8 cellular contexts compared by ENCODE assay signal in the genomic region with DNA sequence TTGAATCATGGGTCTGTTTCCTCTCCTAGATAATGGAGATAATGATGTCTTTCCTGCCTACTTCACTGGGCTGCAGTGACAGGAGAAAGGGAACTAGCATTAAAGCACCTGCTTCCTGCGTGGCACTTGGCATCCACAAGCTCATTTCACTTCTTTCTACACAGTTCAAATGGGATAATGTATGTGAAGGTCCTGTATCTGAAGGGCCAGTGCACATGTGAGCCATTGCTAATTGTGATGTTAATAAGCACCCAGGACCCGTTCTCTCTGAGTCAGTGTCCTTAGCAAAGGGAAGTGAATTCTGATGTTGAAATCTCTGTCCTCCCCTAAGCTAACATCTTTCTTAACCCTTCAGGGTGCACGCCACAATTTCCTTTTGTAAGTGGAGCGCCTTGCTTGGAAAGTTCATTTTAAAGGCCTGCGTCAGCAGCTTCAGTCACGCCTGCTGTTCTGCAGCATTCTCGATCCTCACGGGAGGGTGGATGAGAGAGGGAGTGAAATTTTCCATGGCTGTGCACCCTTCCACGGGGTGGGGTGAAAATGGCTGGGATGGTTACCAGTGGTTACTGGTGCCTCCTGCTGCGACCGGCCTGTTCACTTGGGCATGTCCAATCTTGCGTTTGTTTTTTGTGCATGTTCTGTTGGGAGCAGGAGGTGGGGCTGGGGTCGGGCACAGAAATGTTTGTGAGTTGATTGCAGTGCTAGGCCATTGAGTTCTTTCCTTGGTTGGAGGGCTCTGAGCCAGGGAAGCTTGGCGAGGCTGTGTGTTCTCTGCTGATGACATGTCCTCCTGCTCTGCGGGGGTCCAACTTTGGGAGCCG. TPM values are rescaled to one million over a fixed set of nuclear protein-coding genes. Genes with fewer than 3 reads are reported as not detected.
A peak's percentile ranks its signal among the peaks of the same experiment; 100 is the strongest.
DNase-seq lines count a peak whose midpoint lies in the region; ATAC-seq and TF ChIP-seq lines count a peak whose summit lies in the region.

No MANE protein-coding gene starts in this region.

- WGBS in SK-N-SH (ENCODE audit: low lambda C conversion rate), result 86% methylated on average over 14 of the region's 16 CpGs

- peaks cover 75% of the 10 kb centered on the region for H4K20me1 ChIP-seq in SK-N-SH (ENCODE audit: insufficient read depth)

- intact Hi-C loops in head of caudate nucleus (cut with DNase I), result no loop called here

- H3K27ac ChIP-seq in SK-N-SH (ENCODE audit: low read depth in 2 of 2, low read length in 1 of 2), result no peak overlapping the region; a peak in 2 of 4 replicates

- TF ChIP-seq RAD21 in SK-N-SH (IDR thresholded peaks at IDR 0.05; ENCODE audit: low read length), result no peak

- CTCF ChIA-PET in SK-N-SH (lab: Yijun Ruan, JAX), result interaction anchor here (1.0 to 1.5 kb wide), 4 partner anchors 10 to 96 kb away, joined by 3 to 4 read pairs (median 3); no protein-coding TSS in a partner anchor

- no peak overlapping the region for H2AFZ ChIP-seq in SK-N-SH (ENCODE audit: low read depth)

- H3K4me2 ChIP-seq in SK-N-SH, result no peak overlapping the region

- no peaks in the 10 kb centered on the region for H3K9me2 ChIP-seq in SK-N-SH

- H3K27me3 ChIP-seq in SK-N-SH (ENCODE audit: insufficient read depth), result no peaks in the 10 kb centered on the region

- H3K36me3 ChIP-seq in SK-N-SH (replicated peaks in 1 of 2; ENCODE audit: control insufficient read depth in 1 of 2, insufficient read depth in 2 of 2, low read length in 1 of 2), result no peaks in the 10 kb centered on the region

- TF ChIP-seq CTCF in SK-N-SH (IDR thresholded peaks at IDR 0.05), result no peak

- H3K4me1 ChIP-seq in SK-N-SH (ENCODE audit: control insufficient read depth in 1 of 2, insufficient read depth in 2 of 2, low read depth in 1 of 2, low read length in 1 of 2), result peaks cover 30 to 43% of the 10 kb centered on the region in 2 experiments; a peak in 2 of 4 replicates

- peaks cover 100% of the 10 kb centered on the region for H3K79me2 ChIP-seq in SK-N-SH (ENCODE audit: insufficient read depth)

- H3K4me3 ChIP-seq in SK-N-SH (ENCODE audit: low read depth in 2 of 2, low read length in 1 of 2), result no peak overlapping the region

- no peak overlapping the region for H3K9ac ChIP-seq in SK-N-SH

- H3K9me3 ChIP-seq in SK-N-SH, result no peaks in the 10 kb centered on the region

- no peaks in the 10 kb centered on the region for H3F3A ChIP-seq in SK-N-SH (replicated peaks; ENCODE audit: insufficient read depth)

- ATAC-seq in SK-N-SH treated with all-trans-retinoic acid at 6 μM for 48 hours (no peak), GM18519 (IDR thresholded peaks at IDR 0.05; ENCODE audit: low FRiP score, unreplicated experiment) (no peak)

- POLR2A ChIA-PET in SK-N-SH (lab: Yijun Ruan, JAX), result no interaction called here

- TF ChIP-seq EP300 in SK-N-SH (IDR thresholded peaks at IDR 0.05; ENCODE audit: borderline replicate concordance in 1 of 2, low read depth in 1 of 2, low read length in 1 of 2), result no peak

- DNase-seq in SK-N-SH (peak; percentile 41), T1000 (lab: John Stamatoyannopoulos, UW) (peak; percentile 57), head of caudate nucleus (peak in 25 of 42 donors; percentile 14 to 67 (median 49)), putamen (ENCODE audit: low spot score) (peak; percentile 35), SW480 (ENCODE audit: low spot score) (no peak), RKO (ENCODE audit: low spot score) (no peak)

TF ChIP-seq in SK-N-SH, 30 proteins besides CTCF, POLR2A, EP300 and RAD21:
- TF ChIP-seq EZH2phosphoT487 (IDR thresholded peaks at IDR 0.05; ENCODE audit: borderline replicate concordance, low read depth) (no peak), JUND (IDR thresholded peaks at IDR 0.05) (no peak), SIN3A (IDR thresholded peaks at IDR 0.05; ENCODE audit: borderline replicate concordance, low read depth, low read length) (no peak), GATA2 (CRISPR knock-in tag; IDR thresholded peaks at IDR 0.05) (0 out of 2 replicates have a peak, but pooled peaks have one; percentile 26), FOSL2 (IDR thresholded peaks at IDR 0.05; ENCODE audit: borderline replicate concordance, low read depth) (no peak), TCF12 (IDR thresholded peaks at IDR 0.05) (peak; percentile 23; the same call in 1 of the 2 replicates), ELF1 (IDR thresholded peaks at IDR 0.05) (no peak), GABPA (IDR thresholded peaks at IDR 0.05; ENCODE audit: low read depth) (no peak)
- TF ChIP-seq, protein P1, sequence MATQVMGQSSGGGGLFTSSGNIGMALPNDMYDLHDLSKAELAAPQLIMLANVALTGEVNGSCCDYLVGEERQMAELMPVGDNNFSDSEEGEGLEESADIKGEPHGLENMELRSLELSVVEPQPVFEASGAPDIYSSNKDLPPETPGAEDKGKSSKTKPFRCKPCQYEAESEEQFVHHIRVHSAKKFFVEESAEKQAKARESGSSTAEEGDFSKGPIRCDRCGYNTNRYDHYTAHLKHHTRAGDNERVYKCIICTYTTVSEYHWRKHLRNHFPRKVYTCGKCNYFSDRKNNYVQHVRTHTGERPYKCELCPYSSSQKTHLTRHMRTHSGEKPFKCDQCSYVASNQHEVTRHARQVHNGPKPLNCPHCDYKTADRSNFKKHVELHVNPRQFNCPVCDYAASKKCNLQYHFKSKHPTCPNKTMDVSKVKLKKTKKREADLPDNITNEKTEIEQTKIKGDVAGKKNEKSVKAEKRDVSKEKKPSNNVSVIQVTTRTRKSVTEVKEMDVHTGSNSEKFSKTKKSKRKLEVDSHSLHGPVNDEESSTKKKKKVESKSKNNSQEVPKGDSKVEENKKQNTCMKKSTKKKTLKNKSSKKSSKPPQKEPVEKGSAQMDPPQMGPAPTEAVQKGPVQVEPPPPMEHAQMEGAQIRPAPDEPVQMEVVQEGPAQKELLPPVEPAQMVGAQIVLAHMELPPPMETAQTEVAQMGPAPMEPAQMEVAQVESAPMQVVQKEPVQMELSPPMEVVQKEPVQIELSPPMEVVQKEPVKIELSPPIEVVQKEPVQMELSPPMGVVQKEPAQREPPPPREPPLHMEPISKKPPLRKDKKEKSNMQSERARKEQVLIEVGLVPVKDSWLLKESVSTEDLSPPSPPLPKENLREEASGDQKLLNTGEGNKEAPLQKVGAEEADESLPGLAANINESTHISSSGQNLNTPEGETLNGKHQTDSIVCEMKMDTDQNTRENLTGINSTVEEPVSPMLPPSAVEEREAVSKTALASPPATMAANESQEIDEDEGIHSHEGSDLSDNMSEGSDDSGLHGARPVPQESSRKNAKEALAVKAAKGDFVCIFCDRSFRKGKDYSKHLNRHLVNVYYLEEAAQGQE (IDR thresholded peaks at IDR 0.05; ENCODE audit: low read depth, low read length), result no peak

TF ChIP-seq in SK-N-SH treated with all-trans-retinoic acid at 6 μM for 48 hours, 23 proteins besides CTCF, POLR2A, EP300 and RAD21 (continues in another document):
- TF ChIP-seq, protein P2, sequence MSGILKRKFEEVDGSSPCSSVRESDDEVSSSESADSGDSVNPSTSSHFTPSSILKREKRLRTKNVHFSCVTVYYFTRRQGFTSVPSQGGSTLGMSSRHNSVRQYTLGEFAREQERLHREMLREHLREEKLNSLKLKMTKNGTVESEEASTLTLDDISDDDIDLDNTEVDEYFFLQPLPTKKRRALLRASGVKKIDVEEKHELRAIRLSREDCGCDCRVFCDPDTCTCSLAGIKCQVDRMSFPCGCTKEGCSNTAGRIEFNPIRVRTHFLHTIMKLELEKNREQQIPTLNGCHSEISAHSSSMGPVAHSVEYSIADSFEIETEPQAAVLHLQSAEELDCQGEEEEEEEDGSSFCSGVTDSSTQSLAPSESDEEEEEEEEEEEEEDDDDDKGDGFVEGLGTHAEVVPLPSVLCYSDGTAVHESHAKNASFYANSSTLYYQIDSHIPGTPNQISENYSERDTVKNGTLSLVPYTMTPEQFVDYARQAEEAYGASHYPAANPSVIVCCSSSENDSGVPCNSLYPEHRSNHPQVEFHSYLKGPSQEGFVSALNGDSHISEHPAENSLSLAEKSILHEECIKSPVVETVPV (CRISPR knock-in tag; IDR thresholded peaks at IDR 0.05), result no peak
- no peak for TF ChIP-seq ISL1 (CRISPR knock-in tag; IDR thresholded peaks at IDR 0.05)
- TF ChIP-seq, protein P3, sequence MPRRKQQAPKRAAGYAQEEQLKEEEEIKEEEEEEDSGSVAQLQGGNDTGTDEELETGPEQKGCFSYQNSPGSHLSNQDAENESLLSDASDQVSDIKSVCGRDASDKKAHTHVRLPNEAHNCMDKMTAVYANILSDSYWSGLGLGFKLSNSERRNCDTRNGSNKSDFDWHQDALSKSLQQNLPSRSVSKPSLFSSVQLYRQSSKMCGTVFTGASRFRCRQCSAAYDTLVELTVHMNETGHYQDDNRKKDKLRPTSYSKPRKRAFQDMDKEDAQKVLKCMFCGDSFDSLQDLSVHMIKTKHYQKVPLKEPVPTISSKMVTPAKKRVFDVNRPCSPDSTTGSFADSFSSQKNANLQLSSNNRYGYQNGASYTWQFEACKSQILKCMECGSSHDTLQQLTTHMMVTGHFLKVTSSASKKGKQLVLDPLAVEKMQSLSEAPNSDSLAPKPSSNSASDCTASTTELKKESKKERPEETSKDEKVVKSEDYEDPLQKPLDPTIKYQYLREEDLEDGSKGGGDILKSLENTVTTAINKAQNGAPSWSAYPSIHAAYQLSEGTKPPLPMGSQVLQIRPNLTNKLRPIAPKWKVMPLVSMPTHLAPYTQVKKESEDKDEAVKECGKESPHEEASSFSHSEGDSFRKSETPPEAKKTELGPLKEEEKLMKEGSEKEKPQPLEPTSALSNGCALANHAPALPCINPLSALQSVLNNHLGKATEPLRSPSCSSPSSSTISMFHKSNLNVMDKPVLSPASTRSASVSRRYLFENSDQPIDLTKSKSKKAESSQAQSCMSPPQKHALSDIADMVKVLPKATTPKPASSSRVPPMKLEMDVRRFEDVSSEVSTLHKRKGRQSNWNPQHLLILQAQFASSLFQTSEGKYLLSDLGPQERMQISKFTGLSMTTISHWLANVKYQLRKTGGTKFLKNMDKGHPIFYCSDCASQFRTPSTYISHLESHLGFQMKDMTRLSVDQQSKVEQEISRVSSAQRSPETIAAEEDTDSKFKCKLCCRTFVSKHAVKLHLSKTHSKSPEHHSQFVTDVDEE (CRISPR knock-in tag; IDR thresholded peaks at IDR 0.05), result no peak
- TF ChIP-seq, protein P4, sequence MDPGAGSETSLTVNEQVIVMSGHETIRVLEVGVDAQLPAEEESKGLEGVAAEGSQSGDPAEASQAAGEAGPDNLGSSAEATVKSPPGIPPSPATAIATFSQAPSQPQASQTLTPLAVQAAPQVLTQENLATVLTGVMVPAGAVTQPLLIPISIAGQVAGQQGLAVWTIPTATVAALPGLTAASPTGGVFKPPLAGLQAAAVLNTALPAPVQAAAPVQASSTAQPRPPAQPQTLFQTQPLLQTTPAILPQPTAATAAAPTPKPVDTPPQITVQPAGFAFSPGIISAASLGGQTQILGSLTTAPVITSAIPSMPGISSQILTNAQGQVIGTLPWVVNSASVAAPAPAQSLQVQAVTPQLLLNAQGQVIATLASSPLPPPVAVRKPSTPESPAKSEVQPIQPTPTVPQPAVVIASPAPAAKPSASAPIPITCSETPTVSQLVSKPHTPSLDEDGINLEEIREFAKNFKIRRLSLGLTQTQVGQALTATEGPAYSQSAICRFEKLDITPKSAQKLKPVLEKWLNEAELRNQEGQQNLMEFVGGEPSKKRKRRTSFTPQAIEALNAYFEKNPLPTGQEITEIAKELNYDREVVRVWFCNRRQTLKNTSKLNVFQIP (CRISPR knock-in tag; IDR thresholded peaks at IDR 0.05; ENCODE audit: borderline replicate concordance, low read depth), result no peak
- TF ChIP-seq ZFP30 (CRISPR knock-in tag; IDR thresholded peaks at IDR 0.05), result no peak

RNA-seq across cellular contexts. Expression of a gene that starts 59.2 kb away (rescaled TPM):
- polyA plus RNA-seq in SK-N-SH (2012; rRNA removed), result 32.0 and 38.7 TPM in 2 replicates
- polyA plus RNA-seq in SK-N-SH (2012; cell fraction: cytosol; rRNA removed), result 35.7 and 35.8 TPM in 2 replicates
- polyA plus RNA-seq in SK-N-SH (2012; cell fraction: nucleus; rRNA removed), result 38.1 and 44.0 TPM in 2 replicates

Comparison
In these comparisons a context has a peak if more than half of its experiments do, and no peak if none do; other contexts are left out.
1. DNase-seq: peak in SK-N-SH (single experiment), T1000 (single experiment), head of caudate nucleus (25 of 42) and putamen (single experiment); none in SW480 (single experiment) and RKO (single experiment).